Comparison of ENCODE assay signal across 24 cellular contexts in genomic region chr1:244367399-244368114, GRCh38.
"Had no signal": no experiment of that assay in that cellular context is flagged by ENCODE, and none has a peak within 500 bp of the region (broad histone marks: within the 10 kb centered on the region; RNA-seq: fewer than 3 reads in every experiment).

No MANE protein-coding gene starts in this region.

- H3K4me3 Mint-ChIP-seq: activated naive CD8-positive, alpha-beta T cell treated with anti-CD3 and anti-CD28 coated beads, Interleukin-2, amount 50 U/mL, for 24 hours; stimulated activated memory B cell treated with anti-CD40 and anti-IgM and Interleukin-4, amounts not matched to agents 10 μg/mL and 1 μg/mL and 100 μg/mL, for 72 hours; T-helper 17 cell had no signal

- H3K4me2 ChIP-seq: hepatocyte, smooth muscle cell had no signal

- H3K4me1 ChIP-seq: body of pancreas, left ventricle myocardium inferior, uterus had no signal

- H3K27me3 Mint-ChIP-seq: activated naive CD8-positive, alpha-beta T cell treated with anti-CD3 and anti-CD28 coated beads, Interleukin-2, amount 50 U/mL, for 24 hours; stimulated activated memory B cell treated with anti-CD40 and anti-IgM and Interleukin-4, amounts not matched to agents 10 μg/mL and 1 μg/mL and 100 μg/mL, for 72 hours; T-helper 17 cell had no signal

- ATAC-seq: activated naive CD8-positive, alpha-beta T cell treated with anti-CD3 and anti-CD28 coated beads, Interleukin-2, amount 50 U/mL, for 24 hours; body of pancreas; mucosa of descending colon; stimulated activated memory B cell treated with anti-CD40 and anti-IgM and Interleukin-4, amounts not matched to agents 10 μg/mL and 1 μg/mL and 100 μg/mL, for 72 hours; T-helper 17 cell had no signal

- H3K9me3 ChIP-seq: body of pancreas, mucosa of descending colon, sigmoid colon, transverse colon, uterus had no signal

- H3K79me2 ChIP-seq: hepatocyte had no signal

- H3K4me3 ChIP-seq: body of pancreas, cardiac muscle cell, hepatocyte, left ventricle myocardium inferior, mucosa of descending colon, sigmoid colon, smooth muscle cell, transverse colon, uterus had no signal

- H3K4me1 Mint-ChIP-seq: stimulated activated memory B cell treated with anti-CD40 and anti-IgM and Interleukin-4, amounts not matched to agents 10 μg/mL and 1 μg/mL and 100 μg/mL, for 72 hours had no signal

- H3K27ac Mint-ChIP-seq: activated naive CD8-positive, alpha-beta T cell treated with anti-CD3 and anti-CD28 coated beads, Interleukin-2, amount 50 U/mL, for 24 hours; stimulated activated memory B cell treated with anti-CD40 and anti-IgM and Interleukin-4, amounts not matched to agents 10 μg/mL and 1 μg/mL and 100 μg/mL, for 72 hours had no signal

- H3K36me3 ChIP-seq: cardiac muscle cell, left ventricle myocardium inferior, sigmoid colon, transverse colon, uterus had no signal

- DNase-seq: activated CD4-positive, alpha-beta T cell treated with anti-CD3 and anti-CD28 coated beads for 4 hours; activated CD4-positive, alpha-beta T cell treated with anti-CD3 and anti-CD28 coated beads, Interleukin-2, amount 50 U/mL, for 48 hours; activated CD4-positive, CD25-positive, alpha-beta regulatory T cell; activated gamma-delta T cell; activated naive CD4-positive, alpha-beta T cell treated with anti-CD3 and anti-CD28 coated beads, Interleukin-2, amount 50 U/mL, for 16 hours; activated naive CD8-positive, alpha-beta T cell treated with anti-CD3 and anti-CD28 coated beads, Interleukin-2, amount 50 U/mL, for 24 hours; activated T-cell treated with anti-CD3 and anti-CD28 coated beads, Interleukin-2, amount 50 U/mL, for 48 hours; anterior cingulate cortex; body of pancreas; cortex of kidney; foreskin melanocyte; left ventricle myocardium inferior; mucosa of descending colon; retina; sigmoid colon; stimulated activated CD4-positive, alpha-beta T cell treated with anti-CD3 and anti-CD28 coated beads, Interleukin-15, amount 100 ng/mL, for 24 hours; T-helper 17 cell; transverse colon; uterus had no signal

- H3K27me3 ChIP-seq: body of pancreas, cardiac muscle cell, hepatocyte, sigmoid colon, transverse colon, uterus had no signal

- H2AFZ ChIP-seq: hepatocyte had no signal

- H3K27ac ChIP-seq: body of pancreas, cardiac muscle cell, hepatocyte, left ventricle myocardium inferior, sigmoid colon, transverse colon, uterus had no signal

- FAIRE-seq: endometrium had no signal
